In genomic region chr6:27188206-27188884, GRCh38 we compare ENCODE assay signal across 8 cellular contexts. TPM values are rescaled to one million over a fixed set of nuclear protein-coding genes. Genes with fewer than 3 reads are reported as not detected.
A peak's percentile ranks its signal among the peaks of the same experiment; 100 is the strongest.
DNase-seq lines count a peak whose midpoint lies in the region; ATAC-seq and FAIRE-seq lines count a peak whose summit lies in the region.

No MANE protein-coding gene starts in this region.

- H3K9me3 ChIP-seq in HUES6 (ENCODE audit: control insufficient read depth, insufficient read depth, low read depth, low read length) (no peaks in the 10 kb centered on the region), iPS-18c (ENCODE audit: control insufficient read depth, insufficient read depth, low read length) (no peaks in the 10 kb centered on the region), small intestine (ENCODE audit: control insufficient read depth, low read depth) (no peaks in the 10 kb centered on the region)

- H3K36me3 ChIP-seq in HUES6 (ENCODE audit: control insufficient read depth, insufficient read depth, low read length) (no peaks in the 10 kb centered on the region), small intestine (ENCODE audit: control insufficient read depth in 2 of 2, insufficient read depth in 2 of 2, low read length in 2 of 2) (no peaks in the 10 kb centered on the region)

- H3K4me3 ChIP-seq in HUES6 (ENCODE audit: low read depth, low read length) (peak overlapping the region; percentile 72), iPS-18c (ENCODE audit: insufficient read depth, low read depth, low read length) (peak overlapping the region; percentile 70), small intestine (ENCODE audit: low read depth in 1 of 2, low read length in 2 of 2) (peak overlapping the region; percentile 48 to 83)

- H3K4me1 ChIP-seq in HUES6 (ENCODE audit: control insufficient read depth, insufficient read depth, low read length) (peaks cover 3% of the 10 kb centered on the region; the same call in 1 of the 2 replicates), small intestine (ENCODE audit: control insufficient read depth in 2 of 2, insufficient read depth in 1 of 2, low read depth in 1 of 2, low read length in 1 of 2) (no peaks in the 10 kb centered on the region)

- peak overlapping the region; percentile 62 for H3K9ac ChIP-seq in HUES6 (ENCODE audit: low read length)

- no peak for FAIRE-seq in small intestine (lab: Jason Lieb, UNC)

- H3K27ac ChIP-seq in HUES6 (ENCODE audit: low read depth, low read length) (peak overlapping the region; percentile 43; the same call in 1 of the 2 replicates), small intestine (ENCODE audit: low read depth in 1 of 2, low read length in 1 of 2) (peak overlapping the region; percentile 84 to 92)

- peaks cover 4% of the 10 kb centered on the region; the same call in 1 of the 2 replicates for H3K27me3 ChIP-seq in HUES6 (ENCODE audit: control insufficient read depth, insufficient read depth, low read length)
- no peaks in the 10 kb centered on the region for H3K27me3 ChIP-seq in small intestine (ENCODE audit: control insufficient read depth in 2 of 2, insufficient read depth in 2 of 2, low read length in 2 of 2)

- ATAC-seq in GM21529 (IDR thresholded peaks at IDR 0.05; ENCODE audit: unreplicated experiment), result peak; percentile 88

- 0% methylated on average over 25 of the region's 25 CpGs for WGBS in small intestine, 3 donors

- peak; percentile 24 for DNase-seq in GDM1 (lab: John Stamatoyannopoulos, UW)
- DNase-seq in SW 1271 (lab: John Stamatoyannopoulos, UW), result peak; percentile 40 to 81
- DNase-seq in brain pericyte (ENCODE audit: low read depth, low spot score), result peak; percentile 15
- peak; percentile 85 for DNase-seq in small intestine
- no peak for DNase-seq in NCI-H1436 treated with DMSO at 0.1 percent for 48 hours (lab: John Stamatoyannopoulos, UW)

RNA-seq across cellular contexts. Expression of gene PRSS16, which starts 59.2 kb away (rescaled TPM):
- polyA plus RNA-seq in small intestine, result 10 to 100 TPM; 17.1 to 31.6 (median 24.8) TPM
